8 cellular contexts compared by ENCODE assay signal in the genomic region with DNA sequence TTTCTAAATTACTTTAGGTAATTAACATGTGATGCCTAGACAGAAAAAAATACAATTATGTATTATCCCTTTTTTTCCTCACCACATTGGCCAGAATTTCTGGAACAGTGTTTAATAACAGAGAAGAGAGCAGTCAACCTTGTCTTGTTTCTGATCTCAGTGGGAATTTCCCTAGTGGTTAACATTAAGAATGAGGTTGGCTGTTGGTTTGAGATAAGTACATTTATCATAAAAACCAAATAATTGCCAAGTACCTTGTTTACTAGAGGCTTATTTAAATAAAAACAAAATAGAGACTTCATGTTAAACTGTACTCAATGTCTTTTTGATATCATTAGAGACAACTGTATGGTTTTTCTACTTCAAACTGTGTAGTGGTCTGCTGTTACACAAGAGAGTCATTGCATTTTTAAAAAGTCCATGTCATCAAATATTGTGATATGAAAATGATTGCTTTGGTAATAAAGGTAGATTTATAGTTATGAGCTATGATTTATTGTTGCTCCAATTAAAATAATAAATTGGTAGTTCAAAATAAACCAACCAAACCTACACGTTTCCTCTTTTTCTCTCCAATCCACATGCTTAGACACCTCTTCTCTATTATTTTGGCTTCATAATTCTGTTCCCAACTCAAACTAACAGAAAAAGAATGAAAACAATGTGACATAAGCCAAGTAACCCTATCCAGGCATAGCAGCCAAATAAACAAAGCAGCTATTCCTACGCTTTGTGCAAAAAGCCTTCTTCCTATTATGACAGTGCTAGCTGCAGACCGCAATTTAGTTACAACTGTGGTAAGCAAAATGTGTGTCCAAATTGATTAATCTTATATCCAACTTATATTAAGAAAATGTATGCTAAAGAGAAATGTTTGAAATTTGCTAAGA. TPM values are rescaled to one million over a fixed set of nuclear protein-coding genes. Genes with fewer than 3 reads are reported as not detected.
DNase-seq lines count a peak whose midpoint lies in the region; ATAC-seq lines count a peak whose summit lies in the region.

No MANE protein-coding gene starts in this region.

- no peak for DNase-seq in activated T-helper 2 cell treated with anti-CD3 and anti-CD28 coated beads, Interferon-gamma antibody, Interleukin-2, Interleukin-4, amounts not matched to agents 10 μg/mL and 5 μg/mL and 100 μg/mL, durations not matched to agents 14 hours and 24 hours and 36 hours (ENCODE audit: low spot score)
- DNase-seq in memory B cell (ENCODE audit: low spot score in 2 of 2), result no peak
- no peak for DNase-seq in SHP77 (lab: John Stamatoyannopoulos, UW)
- no peak for DNase-seq in DMS79 treated with DMSO at 0.1 percent for 48 hours (lab: John Stamatoyannopoulos, UW)

- peaks cover 47% of the 10 kb centered on the region for H3K36me3 Mint-ChIP-seq in activated T-helper 2 cell treated with anti-CD3 and anti-CD28 coated beads, Interferon-gamma antibody, Interleukin-2, Interleukin-4, amounts not matched to agents 10 μg/mL and 5 μg/mL and 100 μg/mL, durations not matched to agents 14 hours and 24 hours and 36 hours (ENCODE audit: low read depth)
- H3K36me3 Mint-ChIP-seq in memory B cell, result peaks cover 15% of the 10 kb centered on the region

- intact Hi-C loops in activated T-helper 2 cell treated with anti-CD3 and anti-CD28 coated beads, Interferon-gamma antibody, Interleukin-2, Interleukin-4, amounts not matched to agents 10 μg/mL and 5 μg/mL and 100 μg/mL, durations not matched to agents 14 hours and 24 hours and 36 hours (cut with micrococcal nuclease), result loop anchor here (1.0 kb wide), 2 partner anchors 27 to 62 kb away; no protein-coding TSS in a partner anchor

- peak overlapping the region; percentile 83 for H3K27ac Mint-ChIP-seq in activated T-helper 2 cell treated with anti-CD3 and anti-CD28 coated beads, Interferon-gamma antibody, Interleukin-2, Interleukin-4, amounts not matched to agents 10 μg/mL and 5 μg/mL and 100 μg/mL, durations not matched to agents 14 hours and 24 hours and 36 hours
- peak overlapping the region; percentile 100 for H3K27ac Mint-ChIP-seq in memory B cell

- ATAC-seq in GM18511 (IDR thresholded peaks at IDR 0.05; ENCODE audit: unreplicated experiment) (peak; percentile 38), HG02884 (IDR thresholded peaks at IDR 0.05; ENCODE audit: unreplicated experiment) (peak; percentile 36), memory B cell (ENCODE audit: low read depth) (peak; percentile 40), HG02642 (IDR thresholded peaks at IDR 0.05; ENCODE audit: poor library complexity, unreplicated experiment) (no peak), GM18873 (IDR thresholded peaks at IDR 0.05; ENCODE audit: low FRiP score, unreplicated experiment) (no peak)

- H3K4me3 Mint-ChIP-seq in activated T-helper 2 cell treated with anti-CD3 and anti-CD28 coated beads, Interferon-gamma antibody, Interleukin-2, Interleukin-4, amounts not matched to agents 10 μg/mL and 5 μg/mL and 100 μg/mL, durations not matched to agents 14 hours and 24 hours and 36 hours (ENCODE audit: low read depth), result peak overlapping the region; percentile 86
- H3K4me3 Mint-ChIP-seq in memory B cell, result peak overlapping the region; percentile 92

- peaks cover 68% of the 10 kb centered on the region for H3K4me1 Mint-ChIP-seq in activated T-helper 2 cell treated with anti-CD3 and anti-CD28 coated beads, Interferon-gamma antibody, Interleukin-2, Interleukin-4, amounts not matched to agents 10 μg/mL and 5 μg/mL and 100 μg/mL, durations not matched to agents 14 hours and 24 hours and 36 hours (ENCODE audit: low read depth)
- peaks cover 55% of the 10 kb centered on the region for H3K4me1 Mint-ChIP-seq in memory B cell

- peaks cover 27% of the 10 kb centered on the region for H3K9me3 Mint-ChIP-seq in activated T-helper 2 cell treated with anti-CD3 and anti-CD28 coated beads, Interferon-gamma antibody, Interleukin-2, Interleukin-4, amounts not matched to agents 10 μg/mL and 5 μg/mL and 100 μg/mL, durations not matched to agents 14 hours and 24 hours and 36 hours
- peaks cover 1% of the 10 kb centered on the region for H3K9me3 Mint-ChIP-seq in memory B cell

- no peaks in the 10 kb centered on the region for H3K27me3 Mint-ChIP-seq in activated T-helper 2 cell treated with anti-CD3 and anti-CD28 coated beads, Interferon-gamma antibody, Interleukin-2, Interleukin-4, amounts not matched to agents 10 μg/mL and 5 μg/mL and 100 μg/mL, durations not matched to agents 14 hours and 24 hours and 36 hours (ENCODE audit: low read depth)
- no peaks in the 10 kb centered on the region for H3K27me3 Mint-ChIP-seq in memory B cell

RNA-seq across cellular contexts. Expression of gene TANK, which starts 20.9 kb away (rescaled TPM):
- total RNA-seq in activated T-helper 2 cell treated with anti-CD3 and anti-CD28 coated beads, Interferon-gamma antibody, Interleukin-2, Interleukin-4, amounts not matched to agents 10 μg/mL and 5 μg/mL and 100 μg/mL, durations not matched to agents 14 hours and 24 hours and 36 hours, result 66.2 and 70.7 TPM in 2 replicates

Comparison
In these comparisons a context has a peak if more than half of its experiments do, and no peak if none do; other contexts are left out.
1. ATAC-seq: peak in GM18511 (single experiment), HG02884 (single experiment) and memory B cell (single experiment); none in HG02642 (single experiment) and GM18873 (single experiment).